In the genomic region with DNA sequence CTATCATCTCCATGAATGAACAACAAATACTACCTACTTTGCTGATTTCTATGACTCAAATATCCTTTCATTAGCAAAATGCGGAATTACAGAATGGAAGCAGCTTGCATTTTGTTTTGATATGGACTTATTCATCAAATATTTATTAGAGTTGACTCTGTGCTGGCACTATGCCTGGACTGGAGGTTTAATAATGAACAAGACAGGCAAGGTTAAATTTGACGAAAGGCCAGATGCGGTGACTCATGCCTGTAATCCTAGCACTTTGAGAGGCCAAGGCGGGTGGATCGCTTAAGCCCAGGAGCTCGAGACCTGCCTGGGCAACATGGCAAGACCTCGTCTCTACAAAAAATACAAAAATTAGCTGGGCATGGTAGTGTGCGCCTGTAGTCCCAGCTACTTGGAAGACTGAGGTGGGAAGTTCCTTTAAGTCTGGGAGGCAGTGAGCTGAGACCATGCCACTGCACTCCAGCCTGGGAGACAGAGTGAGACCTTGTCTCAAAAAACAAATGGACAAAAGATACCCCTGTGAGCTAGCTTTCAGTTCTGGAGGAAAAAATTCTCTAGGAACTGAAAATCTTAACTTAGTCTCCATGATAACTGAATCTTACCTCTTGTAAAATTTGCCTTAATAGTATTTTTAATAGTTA, we compare ENCODE assay signal across 7 cellular contexts. TPM values are rescaled to one million over a fixed set of nuclear protein-coding genes. Genes with fewer than 3 reads are reported as not detected.
DNase-seq lines count a peak whose midpoint lies in the region; TF ChIP-seq lines count a peak whose summit lies in the region.

No MANE protein-coding gene starts in this region.

- 22 to 55% (median 28%) methylated on average over 8 of the region's 8 CpGs for WGBS in stomach, 5 donors

- peak; percentile 86 for DNase-seq in HFF-Myc (ENCODE audit: extremely low read depth, low read depth)
- peak; percentile 67 for DNase-seq in RPMI7951 (ENCODE audit: low read depth)
- DNase-seq in foreskin fibroblast, result peak; percentile 64 to 85
- DNase-seq in stomach, result peak; percentile 84
- no peak for DNase-seq in foreskin melanocyte
- DNase-seq in putamen (ENCODE audit: low spot score), result no peak
- DNase-seq in activated effector memory CD4-positive, alpha-beta T cell treated with anti-CD3 and anti-CD28 coated beads, Interleukin-2, amount 50 U/mL, for 16 hours, result no peak

- H3K4me1 ChIP-seq in stomach, result peaks cover 0 to 11% (median 3%) of the 10 kb centered on the region in 4 donors

- TF ChIP-seq EP300 in stomach (IDR thresholded peaks at IDR 0.05), result no peak

- no peak for TF ChIP-seq CTCF in HFF-Myc (IDR thresholded peaks at IDR 0.05; ENCODE audit: low read depth, low read length, missing control alignments)
- TF ChIP-seq CTCF in foreskin fibroblast (IDR thresholded peaks at IDR 0.05; ENCODE audit: low read depth, low read length), result no peak
- TF ChIP-seq CTCF in stomach (IDR thresholded peaks at IDR 0.05), result no peak

- H3K4me3 ChIP-seq in HFF-Myc (replicated peaks; ENCODE audit: low read depth, low read length) (no peak overlapping the region), foreskin fibroblast (ENCODE audit: low read depth in 1 of 2, low read length in 2 of 2) (no peak overlapping the region), stomach (no peak overlapping the region)

- H3K27ac ChIP-seq in stomach, result peak overlapping the region in 1 of 5 donors; percentile 36

- H3K36me3 ChIP-seq in stomach, result no peaks in the 10 kb centered on the region

- TF ChIP-seq POLR2A in stomach (IDR thresholded peaks at IDR 0.05), result no peak

- intact Hi-C loops in stomach (cut with DNase I; ENCODE audit: low total_unique reads), result no loop called here

- no peaks in the 10 kb centered on the region for H3K9me3 ChIP-seq in stomach

- H3K27me3 ChIP-seq in stomach, result no peaks in the 10 kb centered on the region

RNA-seq across cellular contexts. Expression of gene SOD1, which starts 29.3 kb away (rescaled TPM):
- total RNA-seq in RPMI7951 (2014; rRNA removed; shearing (Covaris generic)), result 330 and 388 TPM in 2 replicates
- 100 to 1,000 TPM in 2 of 5 donors, 10 to 100 TPM in 3; 45.5 to 219 (median 78.1) TPM for total RNA-seq in stomach
- polyA plus RNA-seq in stomach, result 100 to 1,000 TPM; 294 to 358 (median 350) TPM

Comparison
In these comparisons a context has a peak if more than half of its experiments do, and no peak if none do; other contexts are left out.
1. DNase-seq: peak in HFF-Myc (single experiment), RPMI7951 (single experiment), foreskin fibroblast (2 of 2) and stomach (single experiment); none in foreskin melanocyte (single experiment), putamen (single experiment) and activated effector memory CD4-positive, alpha-beta T cell treated with anti-CD3 and anti-CD28 coated beads, Interleukin-2, amount 50 U/mL, for 16 hours (single experiment).